ENCODE assay signal across 23 cellular contexts in the genomic region with DNA sequence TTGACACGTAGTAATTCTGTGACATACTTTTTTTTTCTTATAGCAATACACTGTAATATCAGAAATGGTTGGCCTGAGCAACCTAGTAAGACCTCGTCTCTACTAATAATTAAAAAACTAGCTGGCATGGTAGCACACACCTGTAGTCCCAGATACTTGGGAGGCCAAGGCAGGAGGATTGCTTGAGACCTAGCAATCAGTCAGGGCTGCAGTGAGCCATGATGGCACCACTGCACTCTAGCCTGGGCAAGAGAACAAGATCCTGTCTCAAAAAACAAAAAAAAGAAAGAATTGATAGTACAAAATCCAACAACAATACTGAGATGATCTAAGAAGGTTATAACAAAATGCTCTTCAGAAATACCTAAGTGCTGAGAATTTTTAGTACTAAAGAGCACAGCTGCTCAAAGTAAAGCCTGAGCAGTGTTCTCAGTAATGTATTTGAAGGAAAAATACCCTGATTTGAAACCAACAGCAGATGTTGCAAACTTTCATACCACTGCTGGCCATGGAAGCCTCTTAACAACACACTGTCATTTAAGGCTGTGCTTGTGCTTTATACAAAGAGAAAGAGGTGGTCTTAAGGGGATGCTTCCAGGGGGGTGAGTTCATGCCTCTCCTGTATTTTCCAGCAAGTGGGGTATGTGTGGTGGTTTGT.
DNase-seq lines count a peak whose midpoint lies in the region; ATAC-seq and TF ChIP-seq lines count a peak whose summit lies in the region.
"Had no signal": no experiment of that assay in that cellular context is flagged by ENCODE, and none has a peak within 500 bp of the region (broad histone marks: within the 10 kb centered on the region; RNA-seq: fewer than 3 reads in every experiment).

No MANE protein-coding gene starts in this region.

- H3K4me3 Mint-ChIP-seq in CD4-positive, alpha-beta T cell: no peak overlapping the region
- H3K4me3 Mint-ChIP-seq: activated CD4-positive, alpha-beta memory T cell treated with anti-CD3 and anti-CD28 coated beads, Interleukin-2, amount 10 ng/mL, durations not matched to agents 7 days and 5 days; activated naive CD8-positive, alpha-beta T cell; stimulated activated naive CD8-positive, alpha-beta T cell treated with anti-CD3 and anti-CD28 coated beads, Interleukin-15, Interleukin-2, amounts not matched to agents 100 ng/mL and 50 ng/mL, for 24 hours; T-cell had no signal

- DNase-seq in NCI-H82 (lab: John Stamatoyannopoulos, UW) (peak; percentile 22), NCI-H82 treated with DMSO at 0.1 percent for 48 hours (lab: John Stamatoyannopoulos, UW; ENCODE audit: unreplicated experiment) (no peak), hepatocyte (ENCODE audit: low spot score) (no peak), Peyer's patch (no peak), NCI-H1105 treated with DMSO at 0.1 percent for 48 hours (lab: John Stamatoyannopoulos, UW) (no peak)
- no peak for DNase-seq in CD4-positive, alpha-beta T cell
- DNase-seq: activated CD4-positive, alpha-beta memory T cell treated with anti-CD3 and anti-CD28 coated beads, Interleukin-2, amount 10 ng/mL, durations not matched to agents 7 days and 5 days; activated T-cell treated with anti-CD3 and anti-CD28 coated beads, Interleukin-2, amount 50 U/mL, for 48 hours; DMS79; effector CD8-positive, alpha-beta T cell; hypothalamus; kidney glomerular epithelial cell; midbrain; NCI-H2171; stimulated activated CD4-positive, alpha-beta T cell treated with anti-CD3 and anti-CD28 coated beads, Interleukin-15, amount 100 ng/mL, for 24 hours; T-cell; WERI-Rb-1 had no signal

- 97% methylated on average over 2 of the region's 2 CpGs for WGBS in hepatocyte (ENCODE audit: low lambda C conversion rate, missing lambda C conversion rate)

- H3K27ac Mint-ChIP-seq in CD4-positive, alpha-beta T cell: no peak overlapping the region
- H3K27ac Mint-ChIP-seq: activated CD4-positive, alpha-beta memory T cell treated with anti-CD3 and anti-CD28 coated beads, Interleukin-2, amount 10 ng/mL, durations not matched to agents 7 days and 5 days; activated naive CD8-positive, alpha-beta T cell; stimulated activated naive CD8-positive, alpha-beta T cell treated with anti-CD3 and anti-CD28 coated beads, Interleukin-15, Interleukin-2, amounts not matched to agents 100 ng/mL and 50 ng/mL, for 24 hours; T-cell had no signal

- H3K4me3 ChIP-seq in hepatocyte: no peak overlapping the region
- no peak overlapping the region for H3K4me3 ChIP-seq in Peyer's patch
- H3K4me3 ChIP-seq: A549 had no signal

- no peaks in the 10 kb centered on the region for H3K9me3 Mint-ChIP-seq in CD4-positive, alpha-beta T cell
- H3K9me3 Mint-ChIP-seq: activated CD4-positive, alpha-beta memory T cell treated with anti-CD3 and anti-CD28 coated beads, Interleukin-2, amount 10 ng/mL, durations not matched to agents 7 days and 5 days; stimulated activated naive CD8-positive, alpha-beta T cell treated with anti-CD3 and anti-CD28 coated beads, Interleukin-15, Interleukin-2, amounts not matched to agents 100 ng/mL and 50 ng/mL, for 24 hours; T-cell had no signal

- ATAC-seq in HG02642 (IDR thresholded peaks at IDR 0.05; ENCODE audit: poor library complexity, unreplicated experiment) (peak; percentile 95), HG03354 (IDR thresholded peaks at IDR 0.05; ENCODE audit: poor library complexity, severe bottlenecking, unreplicated experiment) (peak; percentile 78)
- no peak for ATAC-seq in CD4-positive, alpha-beta T cell (ENCODE audit: poor library complexity)
- ATAC-seq: A549, Right ventricle myocardium inferior, T-cell had no signal

- no peak overlapping the region for H3K4me2 ChIP-seq in hepatocyte
- H3K4me2 ChIP-seq: A549 had no signal

- CTCF ChIA-PET in CD4-positive, alpha-beta T cell (lab: Charles Lee): no interaction called here

- H3K4me1 ChIP-seq in hepatocyte (ENCODE audit: insufficient read depth) (peaks cover 10% of the 10 kb centered on the region), Peyer's patch (peaks cover 0 to 8% (median 0%) of the 10 kb centered on the region in 4 donors)

- no peaks in the 10 kb centered on the region for H4K20me1 ChIP-seq in hepatocyte (ENCODE audit: insufficient read depth, poor library complexity, severe bottlenecking)

- H3K9me3 ChIP-seq in hepatocyte (ENCODE audit: low read depth) (no peaks in the 10 kb centered on the region), Peyer's patch (no peaks in the 10 kb centered on the region)
- H3K9me3 ChIP-seq in CD4-positive, alpha-beta T cell (ENCODE audit: control insufficient read depth, low read length): no peaks in the 10 kb centered on the region
- H3K9me3 ChIP-seq: A549 had no signal

- H3K27ac ChIP-seq in hepatocyte (no peak overlapping the region), Peyer's patch (no peak overlapping the region)
- H3K27ac ChIP-seq in CD4-positive, alpha-beta T cell (ENCODE audit: low read depth, low read length): no peak overlapping the region
- H3K27ac ChIP-seq: A549, WERI-Rb-1 had no signal

- intact Hi-C loops in CD4-positive, alpha-beta T cell (cut with DNase I, micrococcal nuclease): loop anchor here in 1 of 2 experiments (10.0 kb wide), 1 partner anchor 1123 kb away; no protein-coding TSS in a partner anchor

- no peaks in the 10 kb centered on the region for H3K36me3 ChIP-seq in hepatocyte (replicated peaks; ENCODE audit: insufficient read depth, low read depth)
- H3K36me3 ChIP-seq in Peyer's patch: no peaks in the 10 kb centered on the region
- H3K36me3 ChIP-seq: WERI-Rb-1 had no signal

- H3K27me3 Mint-ChIP-seq in CD4-positive, alpha-beta T cell: no peaks in the 10 kb centered on the region
- H3K27me3 Mint-ChIP-seq: stimulated activated naive CD8-positive, alpha-beta T cell treated with anti-CD3 and anti-CD28 coated beads, Interleukin-15, Interleukin-2, amounts not matched to agents 100 ng/mL and 50 ng/mL, for 24 hours had no signal

- H3K79me2 ChIP-seq in hepatocyte: no peaks in the 10 kb centered on the region

- H2AFZ ChIP-seq in hepatocyte: no peak overlapping the region

- H3K27me3 ChIP-seq in hepatocyte (no peaks in the 10 kb centered on the region), Peyer's patch (no peaks in the 10 kb centered on the region)
- no peaks in the 10 kb centered on the region for H3K27me3 ChIP-seq in CD4-positive, alpha-beta T cell (ENCODE audit: control insufficient read depth, insufficient read depth, low read length)

- POLR2A ChIA-PET in CD4-positive, alpha-beta T cell (lab: Charles Lee): no interaction called here

- no peak for TF ChIP-seq POLR2A in Peyer's patch (IDR thresholded peaks at IDR 0.05)

- H3K36me3 Mint-ChIP-seq in CD4-positive, alpha-beta T cell (ENCODE audit: low read depth): no peaks in the 10 kb centered on the region
- H3K36me3 Mint-ChIP-seq: activated naive CD8-positive, alpha-beta T cell; T-cell had no signal

- TF ChIP-seq CTCF in hepatocyte (IDR thresholded peaks at IDR 0.05; ENCODE audit: poor library complexity) (no peak), Peyer's patch (IDR thresholded peaks at IDR 0.05) (no peak)
- TF ChIP-seq CTCF in CD4-positive, alpha-beta T cell (IDR thresholded peaks at IDR 0.05): no peak

- no peaks in the 10 kb centered on the region for H3K9me2 ChIP-seq in hepatocyte (replicated peaks; ENCODE audit: insufficient read depth)

- H3K4me1 Mint-ChIP-seq in CD4-positive, alpha-beta T cell (ENCODE audit: low read depth): peaks cover 5% of the 10 kb centered on the region
